Comparison of ENCODE assay signal across 10 cellular contexts in the genomic region with DNA sequence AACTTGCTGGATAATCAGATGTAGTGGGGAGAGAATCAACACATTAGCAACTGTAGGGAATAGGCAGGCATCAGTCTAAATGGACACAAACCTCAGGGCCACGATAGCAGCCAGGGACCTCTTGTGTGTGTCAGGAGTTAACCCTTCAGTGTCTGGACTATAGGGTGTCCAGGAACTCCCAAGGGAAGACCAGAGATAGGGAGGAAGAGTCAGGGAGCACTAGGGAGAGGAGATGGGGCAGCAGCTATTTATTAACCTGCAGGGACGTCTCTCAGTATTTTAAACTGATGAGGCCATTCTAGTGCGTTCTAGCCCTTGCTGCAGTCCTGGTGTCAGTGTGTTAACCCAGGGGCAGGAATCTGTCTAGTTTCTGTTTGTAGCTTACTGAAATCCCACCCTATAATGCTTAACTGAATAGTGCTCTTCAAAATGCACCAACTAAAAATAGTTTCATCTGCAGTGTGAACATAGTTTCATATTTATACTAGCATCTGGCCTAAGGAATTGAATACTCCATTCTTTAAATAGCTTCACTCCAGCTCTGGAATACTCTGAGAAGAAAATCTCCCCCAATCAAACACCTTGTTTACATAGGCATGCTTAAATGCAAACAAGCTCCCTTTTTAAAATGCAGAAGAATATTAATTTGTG.
DNase-seq lines count a peak whose midpoint lies in the region; ATAC-seq and TF ChIP-seq lines count a peak whose summit lies in the region.
"Had no signal": no experiment of that assay in that cellular context is flagged by ENCODE, and none has a peak within 500 bp of the region (broad histone marks: within the 10 kb centered on the region; RNA-seq: fewer than 3 reads in every experiment).

No MANE protein-coding gene starts in this region.

- no peak overlapping the region for H3K4me3 ChIP-seq in CD4-positive, alpha-beta memory T cell (ENCODE audit: low read length in 2 of 2)
- H3K4me3 ChIP-seq in right lobe of liver (no peak overlapping the region), testis (no peak overlapping the region)

- H3K4me3 Mint-ChIP-seq in CD4-positive, alpha-beta memory T cell: peak overlapping the region in 7 of 8 donors; percentile 2 to 75 (median 35)
- H3K4me3 Mint-ChIP-seq in activated T-helper 2 cell treated with anti-CD3 and anti-CD28 coated beads, Interferon-gamma antibody, Interleukin-2, Interleukin-4, amounts not matched to agents 10 μg/mL and 5 μg/mL and 100 μg/mL, durations not matched to agents 14 hours and 24 hours and 36 hours (ENCODE audit: low read depth): no peak overlapping the region

- no peaks in the 10 kb centered on the region for H3K27me3 ChIP-seq in CD4-positive, alpha-beta memory T cell (ENCODE audit: insufficient read depth, low read length)
- no peaks in the 10 kb centered on the region for H3K27me3 ChIP-seq in right lobe of liver
- no peaks in the 10 kb centered on the region for H3K27me3 ChIP-seq in testis

- peaks cover 75% of the 10 kb centered on the region for H3K4me1 ChIP-seq in CD4-positive, alpha-beta memory T cell (ENCODE audit: insufficient read depth, low read length)
- H3K4me1 ChIP-seq in right lobe of liver (peaks cover 0 to 35% (median 3%) of the 10 kb centered on the region in 4 donors), testis (no peaks in the 10 kb centered on the region)

- TF ChIP-seq CTCF in right lobe of liver (IDR thresholded peaks at IDR 0.05) (no peak), testis (IDR thresholded peaks at IDR 0.05) (no peak)

- H3K4me1 Mint-ChIP-seq in CD4-positive, alpha-beta memory T cell: peaks cover 49 to 83% (median 62%) of the 10 kb centered on the region in 4 donors
- H3K4me1 Mint-ChIP-seq in activated T-helper 2 cell treated with anti-CD3 and anti-CD28 coated beads, Interferon-gamma antibody, Interleukin-2, Interleukin-4, amounts not matched to agents 10 μg/mL and 5 μg/mL and 100 μg/mL, durations not matched to agents 14 hours and 24 hours and 36 hours (ENCODE audit: low read depth): peaks cover 78% of the 10 kb centered on the region

- intact Hi-C loops in CD4-positive, alpha-beta memory T cell (cut with micrococcal nuclease): no loop called here
- intact Hi-C loops in activated T-helper 2 cell treated with anti-CD3 and anti-CD28 coated beads, Interferon-gamma antibody, Interleukin-2, Interleukin-4, amounts not matched to agents 10 μg/mL and 5 μg/mL and 100 μg/mL, durations not matched to agents 14 hours and 24 hours and 36 hours (cut with micrococcal nuclease): no loop called here
- intact Hi-C loops in right lobe of liver (cut with DNase I): no loop called here
- intact Hi-C loops in testis (cut with DNase I; ENCODE audit: low total_unique reads): no loop called here

- H3K36me3 Mint-ChIP-seq in CD4-positive, alpha-beta memory T cell: peaks cover 42 to 53% of the 10 kb centered on the region in 2 donors
- peaks cover 58% of the 10 kb centered on the region for H3K36me3 Mint-ChIP-seq in activated T-helper 2 cell treated with anti-CD3 and anti-CD28 coated beads, Interferon-gamma antibody, Interleukin-2, Interleukin-4, amounts not matched to agents 10 μg/mL and 5 μg/mL and 100 μg/mL, durations not matched to agents 14 hours and 24 hours and 36 hours (ENCODE audit: low read depth)

- TF ChIP-seq POLR2A in right lobe of liver (IDR thresholded peaks at IDR 0.05): no peak
- TF ChIP-seq POLR2A in testis (IDR thresholded peaks at IDR 0.05): no peak

- POLR2A ChIA-PET in CD4-positive, alpha-beta memory T cell (lab: Charles Lee; ENCODE audit: partially characterized antibody): interaction anchor here (1.1 to 7.4 kb wide), 4 partner anchors 23 to 86 kb away, joined by 3 to 61 read pairs (median 4); a partner anchor contains a TSS

- H3K9me3 Mint-ChIP-seq in CD4-positive, alpha-beta memory T cell: peaks cover 0 to 5% (median 0%) of the 10 kb centered on the region in 8 donors
- H3K9me3 Mint-ChIP-seq in activated T-helper 2 cell treated with anti-CD3 and anti-CD28 coated beads, Interferon-gamma antibody, Interleukin-2, Interleukin-4, amounts not matched to agents 10 μg/mL and 5 μg/mL and 100 μg/mL, durations not matched to agents 14 hours and 24 hours and 36 hours: no peaks in the 10 kb centered on the region

- peak; percentile 36 for ATAC-seq in GM21717 (IDR thresholded peaks at IDR 0.05; ENCODE audit: unreplicated experiment)
- ATAC-seq in right lobe of liver: peak; percentile 66 to 76 (median 72)

- H3K27ac ChIP-seq in CD4-positive, alpha-beta memory T cell (ENCODE audit: low read depth, low read length): no peak overlapping the region
- H3K27ac ChIP-seq in right lobe of liver (peak overlapping the region; percentile 63 to 79 (median 71)), testis (no peak overlapping the region)

- no peaks in the 10 kb centered on the region for H3K27me3 Mint-ChIP-seq in CD4-positive, alpha-beta memory T cell
- H3K27me3 Mint-ChIP-seq in activated T-helper 2 cell treated with anti-CD3 and anti-CD28 coated beads, Interferon-gamma antibody, Interleukin-2, Interleukin-4, amounts not matched to agents 10 μg/mL and 5 μg/mL and 100 μg/mL, durations not matched to agents 14 hours and 24 hours and 36 hours (ENCODE audit: low read depth): no peaks in the 10 kb centered on the region

- no peak for DNase-seq in CD4-positive, alpha-beta memory T cell
- DNase-seq in activated T-helper 2 cell treated with anti-CD3 and anti-CD28 coated beads, Interferon-gamma antibody, Interleukin-2, Interleukin-4, amounts not matched to agents 10 μg/mL and 5 μg/mL and 100 μg/mL, durations not matched to agents 14 hours and 24 hours and 36 hours (ENCODE audit: low spot score): no peak
- no peak for DNase-seq in right lobe of liver
- no peak for DNase-seq in cortex of kidney (lab: John Stamatoyannopoulos, UW)
- DNase-seq in NCI-H2081 treated with DMSO at 0.1 percent for 48 hours (lab: John Stamatoyannopoulos, UW): no peak
- no peak for DNase-seq in stimulated activated naive CD4-positive, alpha-beta T cell (lab: John Stamatoyannopoulos, UW)
- DNase-seq in testis: no peak
- DNase-seq: DMS79 treated with DMSO at 0.1 percent for 48 hours, NCI-H510A treated with DMSO at 0.1 percent for 48 hours had no signal

- CTCF ChIA-PET in CD4-positive, alpha-beta memory T cell (lab: Charles Lee; ENCODE audit: partially characterized antibody): interaction anchor here (0.7 kb wide), 1 partner anchor 66 kb away, joined by 3 read pairs; no protein-coding TSS in a partner anchor

- H3K27ac Mint-ChIP-seq in CD4-positive, alpha-beta memory T cell: peak overlapping the region; percentile 42 to 93 (median 85)
- H3K27ac Mint-ChIP-seq in activated T-helper 2 cell treated with anti-CD3 and anti-CD28 coated beads, Interferon-gamma antibody, Interleukin-2, Interleukin-4, amounts not matched to agents 10 μg/mL and 5 μg/mL and 100 μg/mL, durations not matched to agents 14 hours and 24 hours and 36 hours: peak overlapping the region; percentile 35

- no peaks in the 10 kb centered on the region for H3K36me3 ChIP-seq in CD4-positive, alpha-beta memory T cell (ENCODE audit: insufficient read depth, low read length)
- H3K36me3 ChIP-seq in right lobe of liver (no peaks in the 10 kb centered on the region), testis (ENCODE audit: low read depth, missing control alignments) (no peaks in the 10 kb centered on the region)

- no peaks in the 10 kb centered on the region for H3K9me3 ChIP-seq in CD4-positive, alpha-beta memory T cell (ENCODE audit: control insufficient read depth in 1 of 2, low read length in 2 of 2)
- H3K9me3 ChIP-seq in right lobe of liver (no peaks in the 10 kb centered on the region), testis (no peaks in the 10 kb centered on the region)

- WGBS in right lobe of liver (ENCODE audit: insufficient coverage, low coverage, low lambda C conversion rate, missing lambda C conversion rate): 31% methylated on average over 3 of the region's 3 CpGs
- WGBS in testis, 2 donors: 44 to 60% methylated on average over 1 to 3 of the region's 3 CpGs

Comparison
In these comparisons a context has a peak if more than half of its experiments do, and no peak if none do; other contexts are left out.
1. H3K27ac ChIP-seq: peak in right lobe of liver (3 of 3); none in CD4-positive, alpha-beta memory T cell (single experiment) and testis (0 of 2).